14 cellular contexts compared by ENCODE assay signal in genomic region chr18:49055196-49055595, GRCh38.
A peak's percentile ranks its signal among the peaks of the same experiment; 100 is the strongest.
DNase-seq lines count a peak whose midpoint lies in the region; ATAC-seq and TF ChIP-seq lines count a peak whose summit lies in the region.
"Had no signal": no experiment of that assay in that cellular context is flagged by ENCODE, and none has a peak within 500 bp of the region (broad histone marks: within the 10 kb centered on the region; RNA-seq: fewer than 3 reads in every experiment).

No MANE protein-coding gene starts in this region.

- no peak for TF ChIP-seq CTCF in right atrium auricular region (IDR thresholded peaks at IDR 0.05)
- no peak for TF ChIP-seq CTCF in PC-9 (conservative IDR thresholded peaks at IDR 0.05)
- no peak for TF ChIP-seq CTCF in natural killer cell (IDR thresholded peaks at IDR 0.05)
- no peak for TF ChIP-seq CTCF in neural progenitor cell (IDR thresholded peaks at IDR 0.05)

- H3K79me2 ChIP-seq in PC-9 (ENCODE audit: low read depth) (no peaks in the 10 kb centered on the region), neural progenitor cell (ENCODE audit: low read depth) (no peaks in the 10 kb centered on the region)

- H3K4me3 Mint-ChIP-seq in natural killer cell, result peak overlapping the region; percentile 76
- no peak overlapping the region for H3K4me3 Mint-ChIP-seq in neural progenitor cell
- H3K4me3 Mint-ChIP-seq: activated CD4-positive, alpha-beta memory T cell treated with anti-CD3 and anti-CD28 coated beads for 36 hours had no signal

- H3K9me3 ChIP-seq in right atrium auricular region, result no peaks in the 10 kb centered on the region
- H3K9me3 ChIP-seq in PC-9 (ENCODE audit: insufficient read depth, low read depth), result no peaks in the 10 kb centered on the region
- no peaks in the 10 kb centered on the region for H3K9me3 ChIP-seq in neural progenitor cell (ENCODE audit: low read depth)

- peak overlapping the region; percentile 59 for H3K4me2 ChIP-seq in PC-9
- no peak overlapping the region for H3K4me2 ChIP-seq in neural progenitor cell

- H3K9me3 Mint-ChIP-seq in natural killer cell (no peaks in the 10 kb centered on the region), neural progenitor cell (no peaks in the 10 kb centered on the region)
- H3K9me3 Mint-ChIP-seq: activated CD4-positive, alpha-beta memory T cell treated with anti-CD3 and anti-CD28 coated beads for 36 hours; activated T-helper 17 cell treated with anti-CD3 and anti-CD28 coated beads, Interleukin-2, amount 50 U/mL, for 72 hours had no signal

- BruUV-seq in PC-9 (replicated peaks; lab: Mats Ljungman, UMichigan), result no TSS peak

- no peak overlapping the region for H3K9ac ChIP-seq in neural progenitor cell

- H3K4me1 Mint-ChIP-seq in natural killer cell (peaks cover 80% of the 10 kb centered on the region in 2 donors), neural progenitor cell (no peaks in the 10 kb centered on the region)

- peak overlapping the region; percentile 79 to 93 for H3K27ac Mint-ChIP-seq in natural killer cell
- H3K27ac Mint-ChIP-seq in neural progenitor cell, result no peak overlapping the region

- no peaks in the 10 kb centered on the region for H3K27me3 Mint-ChIP-seq in natural killer cell (ENCODE audit: low read depth in 2 of 2)
- H3K27me3 Mint-ChIP-seq in neural progenitor cell (ENCODE audit: insufficient read depth, low read depth), result no peaks in the 10 kb centered on the region
- H3K27me3 Mint-ChIP-seq: activated CD4-positive, alpha-beta memory T cell treated with anti-CD3 and anti-CD28 coated beads for 36 hours; activated T-helper 17 cell treated with anti-CD3 and anti-CD28 coated beads, Interleukin-2, amount 50 U/mL, for 72 hours had no signal

- no peaks in the 10 kb centered on the region for H3K27me3 ChIP-seq in right atrium auricular region
- H3K27me3 ChIP-seq in PC-9 (ENCODE audit: insufficient read depth, low read depth), result no peaks in the 10 kb centered on the region
- H3K27me3 ChIP-seq in neural progenitor cell, result no peaks in the 10 kb centered on the region

- H3K36me3 Mint-ChIP-seq in natural killer cell (no peaks in the 10 kb centered on the region), neural progenitor cell (no peaks in the 10 kb centered on the region)
- H3K36me3 Mint-ChIP-seq: activated CD4-positive, alpha-beta memory T cell treated with anti-CD3 and anti-CD28 coated beads for 36 hours had no signal

- H3K4me1 ChIP-seq in right atrium auricular region (peaks cover 0 to 20% of the 10 kb centered on the region in 2 donors), PC-9 (replicated peaks; ENCODE audit: insufficient read depth) (peaks cover 41% of the 10 kb centered on the region), neural progenitor cell (peaks cover 4% of the 10 kb centered on the region)

- H3K9me2 ChIP-seq in PC-9 (ENCODE audit: insufficient read depth), result no peaks in the 10 kb centered on the region

- DNase-seq in right atrium auricular region (ENCODE audit: low spot score) (no peak), Right ventricle myocardium inferior (ENCODE audit: missing footprints) (no peak), PC-9 (no peak), natural killer cell (no peak), DMS79 treated with DMSO at 0.1 percent for 48 hours (lab: John Stamatoyannopoulos, UW) (no peak), activated gamma-delta T cell (lab: John Stamatoyannopoulos, UW) (no peak), neural progenitor cell (ENCODE audit: low spot score) (no peak), epidermal melanocyte (ENCODE audit: insufficient read length, low spot score) (no peak)
- DNase-seq: NCI-H1694, OCI-M1 had no signal

- intact Hi-C loops in Right ventricle myocardium inferior (cut with DNase I) (no loop called here), PC-9 (cut with micrococcal nuclease; ENCODE audit: unreplicated experiment) (no loop called here), natural killer cell (cut with micrococcal nuclease) (loop anchor here (10.0 kb wide), 3 partner anchors 120 to 430 kb away; partner anchors contain the start of gene C18orf32)

- H3K4me3 ChIP-seq in right atrium auricular region (no peak overlapping the region), PC-9 (no peak overlapping the region; the same call in 1 of the 2 replicates), neural progenitor cell (no peak overlapping the region)
- H3K4me3 ChIP-seq: SK-N-MC had no signal

- POLR2A ChIA-PET in PC-9 (lab: Charles Lee; ENCODE audit: unreplicated experiment), result no interaction called here

- ATAC-seq in Right ventricle myocardium inferior, result no peak
- ATAC-seq in natural killer cell, result no peak
- ATAC-seq: esophagus mucosa had no signal

- CTCF ChIA-PET in PC-9 (lab: Charles Lee), result no interaction called here

- H4K20me1 ChIP-seq in PC-9 (ENCODE audit: insufficient read depth) (no peaks in the 10 kb centered on the region), neural progenitor cell (ENCODE audit: low read depth) (no peaks in the 10 kb centered on the region)

- H3K36me3 ChIP-seq in right atrium auricular region, result no peaks in the 10 kb centered on the region
- no peaks in the 10 kb centered on the region for H3K36me3 ChIP-seq in PC-9 (ENCODE audit: low read depth)
- no peaks in the 10 kb centered on the region for H3K36me3 ChIP-seq in neural progenitor cell

- peak overlapping the region; percentile 25 to 75 for H3K27ac ChIP-seq in right atrium auricular region
- peak overlapping the region; percentile 37 for H3K27ac ChIP-seq in PC-9
- no peak overlapping the region for H3K27ac ChIP-seq in neural progenitor cell
- H3K27ac ChIP-seq: SK-N-MC had no signal

- H2AFZ ChIP-seq in PC-9 (peak overlapping the region; percentile 19; the same call in 1 of the 2 replicates), neural progenitor cell (replicated peaks) (no peak overlapping the region)

- H3F3A ChIP-seq in PC-9 (ENCODE audit: insufficient read depth, low read depth), result peaks cover 26% of the 10 kb centered on the region
- H3F3A ChIP-seq in neural progenitor cell (ENCODE audit: low read depth), result no peaks in the 10 kb centered on the region
